17 cellular contexts compared by ENCODE assay signal in the genomic region with DNA sequence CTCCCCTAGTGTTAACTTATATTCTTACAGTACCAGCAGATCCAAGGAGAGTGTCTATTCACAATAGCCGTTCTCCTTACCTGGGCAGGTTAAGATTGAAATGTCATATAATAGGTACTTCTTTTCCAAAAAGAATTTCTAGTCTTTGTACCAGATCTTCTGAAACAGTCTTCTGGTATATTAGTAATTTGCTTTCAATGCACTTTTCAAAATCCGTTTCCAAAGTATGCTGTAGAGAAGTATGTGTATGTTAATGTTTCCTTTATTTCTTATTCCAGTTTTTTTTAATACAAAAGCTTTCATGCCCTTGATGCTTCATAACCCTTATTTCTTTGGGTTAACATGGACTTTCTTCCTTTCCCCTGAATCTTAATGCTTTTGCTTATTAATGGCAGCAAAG.
DNase-seq lines count a peak whose midpoint lies in the region; ATAC-seq and TF ChIP-seq lines count a peak whose summit lies in the region.
"Had no signal": no experiment of that assay in that cellular context is flagged by ENCODE, and none has a peak within 500 bp of the region (broad histone marks: within the 10 kb centered on the region; RNA-seq: fewer than 3 reads in every experiment).

No MANE protein-coding gene starts in this region.

- H3K27ac Mint-ChIP-seq in HFFc6 (no peak overlapping the region), WTC11 (no peak overlapping the region), mesothelial cell of epicardium (peak overlapping the region; percentile 79)
- H3K27ac Mint-ChIP-seq: B cell; CD4-positive, alpha-beta memory T cell; IgD-negative memory B cell had no signal

- H3K36me3 Mint-ChIP-seq in HFFc6 (ENCODE audit: low read depth), result peaks cover 8% of the 10 kb centered on the region; the same call in 1 of the 2 replicates
- H3K36me3 Mint-ChIP-seq in WTC11, result no peaks in the 10 kb centered on the region; the same call in 1 of the 2 replicates
- H3K36me3 Mint-ChIP-seq in mesothelial cell of epicardium, result peaks cover 8% of the 10 kb centered on the region

- H3K27me3 ChIP-seq in AG04450 (ENCODE audit: control insufficient read depth, insufficient read depth, low read length) (no peaks in the 10 kb centered on the region), gastroesophageal sphincter (no peaks in the 10 kb centered on the region)

- H3K9me3 ChIP-seq in AG04450 (ENCODE audit: control insufficient read depth, insufficient read depth, low read length) (no peaks in the 10 kb centered on the region), gastroesophageal sphincter (no peaks in the 10 kb centered on the region)

- H3K4me3 Mint-ChIP-seq in HFFc6 (no peak overlapping the region), WTC11 (no peak overlapping the region), mesothelial cell of epicardium (no peak overlapping the region)
- H3K4me3 Mint-ChIP-seq: B cell; CD4-positive, alpha-beta memory T cell; IgD-negative memory B cell had no signal

- POLR2A ChIA-PET in AG04450 (lab: Yijun Ruan, JAX), result no interaction called here
- POLR2A ChIA-PET in WTC11 (lab: Charles Lee), result no interaction called here

- intact Hi-C loops in lower leg skin (cut with DNase I; ENCODE audit: low total_unique reads), result no loop called here

- H3K4me1 ChIP-seq in gastroesophageal sphincter, result peaks cover 5 to 22% (median 10%) of the 10 kb centered on the region in 3 donors

- TF ChIP-seq CTCF in AG04450 (IDR thresholded peaks at IDR 0.05; ENCODE audit: low read depth, low read length) (0 out of 2 replicates have a peak, but pooled peaks have one; percentile 3), HFFc6 (IDR thresholded peaks at IDR 0.05) (peak; percentile 4; the same call in 1 of the 2 replicates), WTC11 (IDR thresholded peaks at IDR 0.05) (no peak), mesothelial cell of epicardium (IDR thresholded peaks at IDR 0.05; ENCODE audit: unreplicated experiment) (no peak), gastroesophageal sphincter (IDR thresholded peaks at IDR 0.05) (no peak), lower leg skin (IDR thresholded peaks at IDR 0.05) (no peak)

- H3K4me1 Mint-ChIP-seq in HFFc6 (ENCODE audit: low read depth), result peaks cover 66% of the 10 kb centered on the region
- peaks cover 45% of the 10 kb centered on the region for H3K4me1 Mint-ChIP-seq in WTC11
- peaks cover 71% of the 10 kb centered on the region for H3K4me1 Mint-ChIP-seq in mesothelial cell of epicardium
- H3K4me1 Mint-ChIP-seq: B cell had no signal

- no peak for TF ChIP-seq EP300 in gastroesophageal sphincter (IDR thresholded peaks at IDR 0.05)

- no peak overlapping the region for H3K4me3 ChIP-seq in AG04450 (ENCODE audit: low read depth, low read length)
- H3K4me3 ChIP-seq in gastroesophageal sphincter, result no peak overlapping the region
- no peak overlapping the region for H3K4me3 ChIP-seq in lower leg skin (ENCODE audit: low read depth, poor library complexity, severe bottlenecking)

- CTCF ChIA-PET in AG04450 (lab: Charles Lee), result interaction anchor here (0.5 to 2.5 kb wide), 3 partner anchors 226 to 1016 kb away, joined by 4 to 9 read pairs (median 5); no protein-coding TSS in a partner anchor
- CTCF ChIA-PET in WTC11 (lab: Charles Lee), result no interaction called here

- H3K9me3 Mint-ChIP-seq in HFFc6, result no peaks in the 10 kb centered on the region
- no peaks in the 10 kb centered on the region for H3K9me3 Mint-ChIP-seq in WTC11
- H3K9me3 Mint-ChIP-seq in mesothelial cell of epicardium, result no peaks in the 10 kb centered on the region
- H3K9me3 Mint-ChIP-seq: CD4-positive, alpha-beta memory T cell; IgD-negative memory B cell had no signal

- H3K27ac ChIP-seq in AG04450 (ENCODE audit: low read depth, low read length), result no peak overlapping the region
- no peak overlapping the region for H3K27ac ChIP-seq in gastroesophageal sphincter

- H3K27me3 Mint-ChIP-seq in HFFc6 (ENCODE audit: insufficient read depth) (no peaks in the 10 kb centered on the region), WTC11 (ENCODE audit: low read depth) (no peaks in the 10 kb centered on the region), mesothelial cell of epicardium (ENCODE audit: low read depth) (no peaks in the 10 kb centered on the region)
- H3K27me3 Mint-ChIP-seq: B cell; CD4-positive, alpha-beta memory T cell; IgD-negative memory B cell had no signal

- DNase-seq in AG04450 (ENCODE audit: low read depth, low spot score), result no peak
- DNase-seq in HFFc6, result no peak
- no peak for DNase-seq in WTC11 (ENCODE audit: low spot score)
- no peak for DNase-seq in mesothelial cell of epicardium (ENCODE audit: low spot score in 2 of 2, unreplicated experiment in 2 of 2)
- no peak for DNase-seq in lower leg skin (ENCODE audit: low spot score in 2 of 2)
- DNase-seq: 8988T; ACHN; C1 segment of cervical spinal cord; CD4-positive, alpha-beta memory T cell; DMS153; DMS79 treated with DMSO at 0.1 percent for 48 hours; GF-D8; HCEC 1CT had no signal

- TF ChIP-seq POLR2A in gastroesophageal sphincter (IDR thresholded peaks at IDR 0.05) (no peak), lower leg skin (IDR thresholded peaks at IDR 0.05) (no peak)

- peak; percentile 27; the same call in 1 of the 2 replicates for ATAC-seq in WTC11
- no peak for ATAC-seq in HG03135 (IDR thresholded peaks at IDR 0.05; ENCODE audit: unreplicated experiment)
- no peak for ATAC-seq in gastroesophageal sphincter

- peaks cover 0 to 21% of the 10 kb centered on the region in 2 donors for H3K36me3 ChIP-seq in gastroesophageal sphincter

- 88 to 96% methylated on average over 2 of the region's 2 CpGs for WGBS in gastroesophageal sphincter (ENCODE audit: low coverage in 1 of 2), 2 donors
- 96 to 98% methylated on average over 2 of the region's 2 CpGs for WGBS in lower leg skin, 2 donors

TF ChIP-seq in WTC11, 78 proteins besides CTCF, POLR2A, EP300 and RAD21:
- TF ChIP-seq ZNF138 (CRISPR knock-in tag; conservative IDR thresholded peaks at IDR 0.05) (no peak), ZBTB43 (CRISPR knock-in tag; IDR thresholded peaks at IDR 0.05) (no peak), HMGA2 (CRISPR knock-in tag; IDR thresholded peaks at IDR 0.05) (no peak), TCF7 (CRISPR knock-in tag; IDR thresholded peaks at IDR 0.05; ENCODE audit: low read depth) (no peak)
- TF ChIP-seq, protein P1, sequence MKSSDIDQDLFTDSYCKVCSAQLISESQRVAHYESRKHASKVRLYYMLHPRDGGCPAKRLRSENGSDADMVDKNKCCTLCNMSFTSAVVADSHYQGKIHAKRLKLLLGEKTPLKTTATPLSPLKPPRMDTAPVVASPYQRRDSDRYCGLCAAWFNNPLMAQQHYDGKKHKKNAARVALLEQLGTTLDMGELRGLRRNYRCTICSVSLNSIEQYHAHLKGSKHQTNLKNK (CRISPR knock-in tag; IDR thresholded peaks at IDR 0.05), result no peak
- TF ChIP-seq, protein P2, sequence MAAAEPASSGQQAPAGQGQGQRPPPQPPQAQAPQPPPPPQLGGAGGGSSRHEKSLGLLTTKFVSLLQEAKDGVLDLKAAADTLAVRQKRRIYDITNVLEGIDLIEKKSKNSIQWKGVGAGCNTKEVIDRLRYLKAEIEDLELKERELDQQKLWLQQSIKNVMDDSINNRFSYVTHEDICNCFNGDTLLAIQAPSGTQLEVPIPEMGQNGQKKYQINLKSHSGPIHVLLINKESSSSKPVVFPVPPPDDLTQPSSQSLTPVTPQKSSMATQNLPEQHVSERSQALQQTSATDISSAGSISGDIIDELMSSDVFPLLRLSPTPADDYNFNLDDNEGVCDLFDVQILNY (CRISPR knock-in tag; IDR thresholded peaks at IDR 0.05), result no peak
TF ChIP-seq in WTC11: peak in this region for 0.

Comparison
In these comparisons a context has a peak if more than half of its experiments do, and no peak if none do; other contexts are left out.
1. CTCF ChIP-seq: peak in AG04450 (single experiment) and HFFc6 (single experiment); none in WTC11 (single experiment), mesothelial cell of epicardium (single experiment), gastroesophageal sphincter (0 of 4) and lower leg skin (0 of 3).